20 cellular contexts compared by ENCODE assay signal in genomic region chr13:100584901-100585300, GRCh38. TPM values are rescaled to one million over a fixed set of nuclear protein-coding genes. Genes with fewer than 3 reads are reported as not detected.
DNase-seq lines count a peak whose midpoint lies in the region; ATAC-seq, FAIRE-seq and TF ChIP-seq lines count a peak whose summit lies in the region.
"Had no signal": no experiment of that assay in that cellular context is flagged by ENCODE, and none has a peak within 500 bp of the region (broad histone marks: within the 10 kb centered on the region; RNA-seq: fewer than 3 reads in every experiment).

No MANE protein-coding gene starts in this region.

- H3K27me3 Mint-ChIP-seq in activated CD4-positive, alpha-beta T cell treated with anti-CD3 and anti-CD28 coated beads for 36 hours: no peaks in the 10 kb centered on the region
- H3K27me3 Mint-ChIP-seq in CD8-positive, alpha-beta T cell (ENCODE audit: low read depth): no peaks in the 10 kb centered on the region
- H3K27me3 Mint-ChIP-seq in T-helper 2 cell treated with Interferon-gamma antibody and Interleukin-4, amounts not matched to agents 5 μg/mL and 100 μg/mL, for 36 hours (ENCODE audit: low read depth): no peaks in the 10 kb centered on the region
- no peaks in the 10 kb centered on the region for H3K27me3 Mint-ChIP-seq in astrocyte (ENCODE audit: low read depth, unreplicated experiment)

- no peaks in the 10 kb centered on the region for H3K79me2 ChIP-seq in astrocyte (ENCODE audit: insufficient read depth, low read length)

- no peaks in the 10 kb centered on the region for H4K20me1 ChIP-seq in astrocyte (ENCODE audit: insufficient read depth, low read length)

- TF ChIP-seq POLR2A in uterus (IDR thresholded peaks at IDR 0.05): no peak

- H3K4me1 ChIP-seq in CD8-positive, alpha-beta T cell (ENCODE audit: insufficient read depth, low read length): peaks cover 56% of the 10 kb centered on the region
- H3K4me1 ChIP-seq in astrocyte (ENCODE audit: insufficient read depth, low read length) (peaks cover 8% of the 10 kb centered on the region), uterus (peaks cover 0 to 4% of the 10 kb centered on the region in 2 donors)
- H3K4me1 ChIP-seq: BE2C had no signal

- no peak overlapping the region for H3K27ac ChIP-seq in CD8-positive, alpha-beta T cell (ENCODE audit: low read depth, low read length)
- H3K27ac ChIP-seq in astrocyte (ENCODE audit: low read depth, low read length): no peak overlapping the region
- no peak overlapping the region for H3K27ac ChIP-seq in uterus
- H3K27ac ChIP-seq: 22Rv1, pancreas had no signal

- TF ChIP-seq CTCF in CD8-positive, alpha-beta T cell (IDR thresholded peaks at IDR 0.05): no peak
- no peak for TF ChIP-seq CTCF in astrocyte (IDR thresholded peaks at IDR 0.05; ENCODE audit: insufficient read depth, low read depth, low read length)
- TF ChIP-seq CTCF in uterus (IDR thresholded peaks at IDR 0.05): no peak

- CTCF ChIA-PET in activated CD4-positive, alpha-beta T cell treated with anti-CD3 and anti-CD28 coated beads for 36 hours (lab: Charles Lee): interaction anchor here (0.6 to 12.5 kb wide), 4 partner anchors 11 to 90 kb away, joined by 3 to 94 read pairs (median 3); no protein-coding TSS in a partner anchor
- CTCF ChIA-PET in CD8-positive, alpha-beta T cell (lab: Charles Lee): interaction anchor here (1.0 to 3.1 kb wide), 4 partner anchors 10 to 90 kb away, joined by 3 to 22 read pairs (median 4); partner anchors contain the start of gene TMTC4

- no peak overlapping the region for H3K4me2 ChIP-seq in astrocyte (ENCODE audit: low read length)

- H3K36me3 Mint-ChIP-seq in activated CD4-positive, alpha-beta T cell treated with anti-CD3 and anti-CD28 coated beads for 36 hours (ENCODE audit: low read depth): peaks cover 7% of the 10 kb centered on the region
- H3K36me3 Mint-ChIP-seq in CD8-positive, alpha-beta T cell: peaks cover 11% of the 10 kb centered on the region
- peaks cover 27% of the 10 kb centered on the region for H3K36me3 Mint-ChIP-seq in T-helper 2 cell treated with Interferon-gamma antibody and Interleukin-4, amounts not matched to agents 5 μg/mL and 100 μg/mL, for 36 hours (ENCODE audit: low read depth)
- H3K36me3 Mint-ChIP-seq in astrocyte (ENCODE audit: low read depth, unreplicated experiment): peaks cover 10% of the 10 kb centered on the region

- peak overlapping the region; percentile 33 for H3K27ac Mint-ChIP-seq in activated CD4-positive, alpha-beta T cell treated with anti-CD3 and anti-CD28 coated beads for 36 hours
- peak overlapping the region; percentile 50 for H3K27ac Mint-ChIP-seq in CD8-positive, alpha-beta T cell
- peak overlapping the region; percentile 61 for H3K27ac Mint-ChIP-seq in T-helper 2 cell treated with Interferon-gamma antibody and Interleukin-4, amounts not matched to agents 5 μg/mL and 100 μg/mL, for 36 hours
- no peak overlapping the region for H3K27ac Mint-ChIP-seq in astrocyte (ENCODE audit: unreplicated experiment)

- peaks cover 42% of the 10 kb centered on the region for H3K4me1 Mint-ChIP-seq in activated CD4-positive, alpha-beta T cell treated with anti-CD3 and anti-CD28 coated beads for 36 hours
- H3K4me1 Mint-ChIP-seq in CD8-positive, alpha-beta T cell (ENCODE audit: low read depth): peaks cover 63% of the 10 kb centered on the region
- H3K4me1 Mint-ChIP-seq in T-helper 2 cell treated with Interferon-gamma antibody and Interleukin-4, amounts not matched to agents 5 μg/mL and 100 μg/mL, for 36 hours (ENCODE audit: low read depth): peaks cover 65% of the 10 kb centered on the region
- H3K4me1 Mint-ChIP-seq in astrocyte (ENCODE audit: low read depth, unreplicated experiment): peaks cover 3% of the 10 kb centered on the region

- no peak for FAIRE-seq in astrocyte (lab: Jason Lieb, UNC)
- FAIRE-seq: HepG2, pancreas had no signal

- no peak overlapping the region for H3K4me3 ChIP-seq in CD8-positive, alpha-beta T cell (ENCODE audit: low read depth, low read length)
- no peak overlapping the region for H3K4me3 ChIP-seq in astrocyte (ENCODE audit: insufficient read depth, low read depth, low read length)
- no peak overlapping the region for H3K4me3 ChIP-seq in uterus
- H3K4me3 ChIP-seq: pancreas had no signal

- no peak overlapping the region for H3K4me3 Mint-ChIP-seq in activated CD4-positive, alpha-beta T cell treated with anti-CD3 and anti-CD28 coated beads for 36 hours
- H3K4me3 Mint-ChIP-seq in CD8-positive, alpha-beta T cell: peak overlapping the region; percentile 38
- H3K4me3 Mint-ChIP-seq in T-helper 2 cell treated with Interferon-gamma antibody and Interleukin-4, amounts not matched to agents 5 μg/mL and 100 μg/mL, for 36 hours: peak overlapping the region; percentile 44
- no peak overlapping the region for H3K4me3 Mint-ChIP-seq in astrocyte (ENCODE audit: unreplicated experiment)

- no peaks in the 10 kb centered on the region for H3K36me3 ChIP-seq in CD8-positive, alpha-beta T cell (ENCODE audit: insufficient read depth, low read length)
- H3K36me3 ChIP-seq in astrocyte (ENCODE audit: insufficient read depth, low read length) (no peaks in the 10 kb centered on the region), uterus (no peaks in the 10 kb centered on the region)
- H3K36me3 ChIP-seq: BE2C, pancreas had no signal

- intact Hi-C loops in activated CD4-positive, alpha-beta T cell treated with anti-CD3 and anti-CD28 coated beads for 36 hours (cut with DNase I, micrococcal nuclease): loop anchor here (5.0 kb wide), 2 partner anchors 87 to 928 kb away; partner anchors contain the start of gene TMTC4 (in 1 of the 2)
- intact Hi-C loops in CD8-positive, alpha-beta T cell (cut with DNase I, micrococcal nuclease): loop anchor here (5.0 kb wide), 3 partner anchors 978 to 1293 kb away; partner anchors contain the start of genes TM9SF2 (in 2 of the 2) and CLYBL (in 1 of the 2)
- intact Hi-C loops in uterus (cut with DNase I; ENCODE audit: low total_unique reads): no loop called here

- POLR2A ChIA-PET in activated CD4-positive, alpha-beta T cell treated with anti-CD3 and anti-CD28 coated beads for 36 hours (lab: Charles Lee): no interaction called here
- POLR2A ChIA-PET in CD8-positive, alpha-beta T cell (lab: Charles Lee): interaction anchor here (0.9 to 1.1 kb wide), 2 partner anchors 89 to 927 kb away, joined by 3 read pairs; partner anchors contain the start of gene TMTC4

- no peak for ATAC-seq in activated CD4-positive, alpha-beta T cell treated with anti-CD3 and anti-CD28 coated beads for 36 hours
- no peak for ATAC-seq in CD8-positive, alpha-beta T cell
- ATAC-seq: HCT116, HepG2, pancreas had no signal

- H3K9me3 ChIP-seq in CD8-positive, alpha-beta T cell (ENCODE audit: low read length): no peaks in the 10 kb centered on the region
- H3K9me3 ChIP-seq in astrocyte (ENCODE audit: insufficient read depth, low read depth, low read length): no peaks in the 10 kb centered on the region
- H3K9me3 ChIP-seq in uterus: no peaks in the 10 kb centered on the region
- H3K9me3 ChIP-seq: BE2C, pancreas had no signal

- H3K9ac ChIP-seq in astrocyte (ENCODE audit: low read length): no peak overlapping the region

- H3K27me3 ChIP-seq in CD8-positive, alpha-beta T cell (ENCODE audit: insufficient read depth, low read length): no peaks in the 10 kb centered on the region
- no peaks in the 10 kb centered on the region for H3K27me3 ChIP-seq in astrocyte (ENCODE audit: insufficient read depth, low read length)
- no peaks in the 10 kb centered on the region for H3K27me3 ChIP-seq in uterus
- H3K27me3 ChIP-seq: BE2C, pancreas had no signal

- H3K9me3 Mint-ChIP-seq in activated CD4-positive, alpha-beta T cell treated with anti-CD3 and anti-CD28 coated beads for 36 hours (ENCODE audit: low read depth): no peaks in the 10 kb centered on the region
- no peaks in the 10 kb centered on the region for H3K9me3 Mint-ChIP-seq in CD8-positive, alpha-beta T cell
- peaks cover 3% of the 10 kb centered on the region for H3K9me3 Mint-ChIP-seq in T-helper 2 cell treated with Interferon-gamma antibody and Interleukin-4, amounts not matched to agents 5 μg/mL and 100 μg/mL, for 36 hours
- H3K9me3 Mint-ChIP-seq in astrocyte (ENCODE audit: unreplicated experiment): peaks cover 12% of the 10 kb centered on the region

- no peak overlapping the region for H2AFZ ChIP-seq in astrocyte (ENCODE audit: low read depth, low read length)

- DNase-seq in activated CD4-positive, alpha-beta T cell treated with anti-CD3 and anti-CD28 coated beads for 36 hours: peak; percentile 24
- DNase-seq in activated CD4-positive, alpha-beta T cell treated with anti-CD3 and anti-CD28 coated beads for 1 hour: no peak
- DNase-seq in CD8-positive, alpha-beta T cell: no peak
- DNase-seq in T-helper 2 cell treated with Interferon-gamma antibody and Interleukin-4, amounts not matched to agents 5 μg/mL and 100 μg/mL, for 36 hours (ENCODE audit: low spot score): no peak
- DNase-seq in astrocyte (ENCODE audit: low read depth) (peak; percentile 84), NCI-H2029 treated with DMSO at 0.1 percent for 48 hours (lab: John Stamatoyannopoulos, UW) (no peak), putamen (ENCODE audit: low spot score) (no peak), uterus (no peak)
- DNase-seq: activated CD8-positive, alpha-beta memory T cell treated with anti-CD3 and anti-CD28 coated beads, Interleukin-2, amount 50 U/mL, for 48 hours; amniotic stem cell; BE2C; GDM1; kidney glomerular epithelial cell; NCI-H1436; pancreas; Right ventricle myocardium superior; stimulated activated CD4-positive, alpha-beta T cell treated with anti-CD3 and anti-CD28 coated beads, Interleukin-1b, Interleukin-23, amount 100 ng/mL, for 48 hours had no signal

RNA-seq across cellular contexts. Expression of gene GGACT, which starts 3.7 kb away (rescaled TPM):
- 1 to 10 TPM; 6.8 to 7.0 TPM for total RNA-seq in activated CD4-positive, alpha-beta T cell treated with anti-CD3 and anti-CD28 coated beads for 36 hours
- total RNA-seq in CD8-positive, alpha-beta T cell: 1 to 10 TPM in 1 of 2 experiments, under 1 TPM in 1; 0.98 to 1.1 TPM
- total RNA-seq in astrocyte (7.7 and 7.9 TPM in 2 replicates), uterus (1 to 10 TPM in 2 of 4 donors, under 1 TPM in 2; 0.26 to 5.7 (median 1.1) TPM)

Comparison
In these comparisons a context has a peak if more than half of its experiments do, and no peak if none do; other contexts are left out.
1. DNase-seq: peak in activated CD4-positive, alpha-beta T cell treated with anti-CD3 and anti-CD28 coated beads for 36 hours (single experiment) and astrocyte (single experiment); none in activated CD4-positive, alpha-beta T cell treated with anti-CD3 and anti-CD28 coated beads for 1 hour (single experiment), CD8-positive, alpha-beta T cell (0 of 7), T-helper 2 cell treated with Interferon-gamma antibody and Interleukin-4, amounts not matched to agents 5 μg/mL and 100 μg/mL, for 36 hours (single experiment), NCI-H2029 treated with DMSO at 0.1 percent for 48 hours (single experiment), putamen (single experiment) and uterus (0 of 2).
2. H3K4me3 Mint-ChIP-seq: peak in CD8-positive, alpha-beta T cell (single experiment) and T-helper 2 cell treated with Interferon-gamma antibody and Interleukin-4, amounts not matched to agents 5 μg/mL and 100 μg/mL, for 36 hours (single experiment); none in activated CD4-positive, alpha-beta T cell treated with anti-CD3 and anti-CD28 coated beads for 36 hours (single experiment) and astrocyte (single experiment).